In the genomic region with DNA sequence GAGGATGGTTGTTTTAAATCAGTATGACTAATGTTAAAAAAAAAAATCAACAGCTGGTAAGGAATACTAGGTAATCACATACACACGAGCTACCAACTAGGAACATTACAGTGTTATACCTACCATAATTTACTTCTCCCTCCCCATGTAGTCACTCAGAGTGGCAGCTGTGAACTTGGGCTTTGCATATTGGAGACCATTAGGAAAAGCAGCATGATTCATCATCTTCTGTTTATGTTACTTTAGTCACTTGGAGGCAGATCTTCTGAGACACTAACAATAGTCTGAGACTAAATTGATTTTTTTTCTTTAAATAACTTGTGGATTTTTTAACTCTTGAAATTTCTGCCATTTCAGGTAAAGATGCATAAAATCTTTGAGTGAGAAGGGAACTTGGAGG, we compare ENCODE assay signal across 14 cellular contexts.
DNase-seq lines count a peak whose midpoint lies in the region; FAIRE-seq and TF ChIP-seq lines count a peak whose summit lies in the region.
"Had no signal": no experiment of that assay in that cellular context is flagged by ENCODE, and none has a peak within 500 bp of the region (broad histone marks: within the 10 kb centered on the region; RNA-seq: fewer than 3 reads in every experiment).

No MANE protein-coding gene starts in this region.

- BruUV-seq in mammary epithelial cell (replicated peaks; lab: Mats Ljungman, UMichigan) = no TSS peak

- 71% methylated on average over 1 of the region's 1 CpG for WGBS in mammary epithelial cell (ENCODE audit: low coverage, missing lambda C conversion rate)

- no peaks in the 10 kb centered on the region for H3K79me2 ChIP-seq in mammary epithelial cell (ENCODE audit: insufficient read depth, low read length)

- H3K4me3 ChIP-seq in AG09309 (ENCODE audit: control insufficient read depth, low read depth, low read length) (no peak overlapping the region), HFF-Myc (replicated peaks; ENCODE audit: low read depth, low read length) (no peak overlapping the region), mammary epithelial cell (replicated peaks in 1 of 3; ENCODE audit: insufficient read depth in 1 of 3, low read depth in 2 of 3, low read length in 3 of 3) (no peak overlapping the region)
- H3K4me3 ChIP-seq in effector memory CD4-positive, alpha-beta T cell (ENCODE audit: insufficient read depth, low read depth, low read length, poor library complexity, severe bottlenecking) = no peak overlapping the region
- H3K4me3 ChIP-seq: right lobe of liver, tibial nerve had no signal

- no peaks in the 10 kb centered on the region for H3K4me1 ChIP-seq in mammary epithelial cell (ENCODE audit: insufficient read depth, low read length)
- no peaks in the 10 kb centered on the region for H3K4me1 ChIP-seq in effector memory CD4-positive, alpha-beta T cell (ENCODE audit: control insufficient read depth, insufficient read depth, low read length, poor library complexity, severe bottlenecking)
- H3K4me1 ChIP-seq: tibial nerve had no signal

- FAIRE-seq in islet of Langerhans (lab: Jason Lieb, UNC) = peak; percentile 49

- H3K27me3 ChIP-seq in mammary epithelial cell (ENCODE audit: insufficient read depth, low read length) = no peaks in the 10 kb centered on the region
- no peaks in the 10 kb centered on the region for H3K27me3 ChIP-seq in effector memory CD4-positive, alpha-beta T cell (replicated peaks; ENCODE audit: control insufficient read depth, insufficient read depth, low read length, poor library complexity, severe bottlenecking)
- H3K27me3 ChIP-seq: right lobe of liver, tibial nerve had no signal

- intact Hi-C loops in mammary epithelial cell (cut with micrococcal nuclease) = no loop called here

- dilution Hi-C loops in mammary epithelial cell (cut with HindIII; ENCODE audit: low sequenced_read_pairs) = no loop called here

- no peak overlapping the region for H2AFZ ChIP-seq in mammary epithelial cell (ENCODE audit: low read depth, low read length)

- H3K9me3 ChIP-seq in mammary epithelial cell (replicated peaks; ENCODE audit: insufficient read depth, low read length) = no peaks in the 10 kb centered on the region
- no peaks in the 10 kb centered on the region for H3K9me3 ChIP-seq in effector memory CD4-positive, alpha-beta T cell (ENCODE audit: control insufficient read depth, low read length)

- in situ Hi-C loops in mammary epithelial cell (cut with MboI; ENCODE audit: low sequenced_read_pairs in 2 of 2) = no loop called here

- CTCF ChIA-PET in mammary epithelial cell (lab: Charles Lee; ENCODE audit: low non-redundant PET) = no interaction called here

- H3K36me3 ChIP-seq in mammary epithelial cell (ENCODE audit: insufficient read depth, low read length) = no peaks in the 10 kb centered on the region
- no peaks in the 10 kb centered on the region for H3K36me3 ChIP-seq in effector memory CD4-positive, alpha-beta T cell (ENCODE audit: control insufficient read depth, insufficient read depth, low read length)
- H3K36me3 ChIP-seq: right lobe of liver, tibial nerve had no signal

- H3K4me2 ChIP-seq in mammary epithelial cell (ENCODE audit: insufficient read depth, low read depth, low read length) = no peak overlapping the region

- DNase-seq in AG09309 (ENCODE audit: low read depth) (peak; percentile 13), HFF-Myc (ENCODE audit: extremely low read depth, low read depth) (peak; percentile 26), mammary epithelial cell (peak; percentile 23), NCI-H1694 (lab: John Stamatoyannopoulos, UW) (no peak), RPMI8226 (no peak)
- no peak for DNase-seq in activated effector memory CD4-positive, alpha-beta T cell treated with Interleukin-2 at 50 U/mL for 16 hours
- no peak for DNase-seq in effector memory CD4-positive, alpha-beta T cell
- DNase-seq: activated CD8-positive, alpha-beta T cell treated with anti-CD3 and anti-CD28 coated beads for 36 hours; amygdala; NCI-H510A treated with DMSO at 0.1 percent for 48 hours; right lobe of liver; stimulated activated CD4-positive, alpha-beta T cell treated with anti-CD3 and anti-CD28 coated beads, Interleukin-4, amount 100 ng/mL, for 1 hour had no signal

- no peaks in the 10 kb centered on the region for H4K20me1 ChIP-seq in mammary epithelial cell (ENCODE audit: insufficient read depth, low read length)

- no peak overlapping the region for H3K9ac ChIP-seq in mammary epithelial cell (ENCODE audit: insufficient read depth, low read length)

- TF ChIP-seq CTCF in AG09309 (IDR thresholded peaks at IDR 0.05; ENCODE audit: control insufficient read depth, insufficient read depth, low read depth, low read length, missing control alignments) = no peak
- no peak for TF ChIP-seq CTCF in HFF-Myc (IDR thresholded peaks at IDR 0.05; ENCODE audit: low read depth, low read length, missing control alignments)
- TF ChIP-seq CTCF in mammary epithelial cell (conservative IDR thresholded peaks at IDR 0.05 in 1 of 2, IDR thresholded peaks at IDR 0.05 in 1 of 2; ENCODE audit: extremely low read depth in 1 of 2, insufficient read depth in 1 of 2, low read depth in 1 of 2, low read length in 2 of 2) = no peak

- no peak overlapping the region for H3K27ac ChIP-seq in mammary epithelial cell (ENCODE audit: insufficient read depth, low read depth, low read length)
- no peak overlapping the region for H3K27ac ChIP-seq in effector memory CD4-positive, alpha-beta T cell (ENCODE audit: insufficient read depth, low read length, poor library complexity, severe bottlenecking)
- H3K27ac ChIP-seq: right lobe of liver, tibial nerve had no signal

Comparison
In these comparisons a context has a peak if more than half of its experiments do, and no peak if none do; other contexts are left out.
1. DNase-seq: peak in AG09309 (single experiment), HFF-Myc (single experiment) and mammary epithelial cell (single experiment); none in activated effector memory CD4-positive, alpha-beta T cell treated with Interleukin-2 at 50 U/mL for 16 hours (single experiment), effector memory CD4-positive, alpha-beta T cell (0 of 3), NCI-H1694 (single experiment) and RPMI8226 (single experiment).